24 cellular contexts compared by ENCODE assay signal in genomic region chr1:89616844-89617627, GRCh38. TPM values are rescaled to one million over a fixed set of nuclear protein-coding genes. Genes with fewer than 3 reads are reported as not detected.
DNase-seq lines count a peak whose midpoint lies in the region; ATAC-seq and TF ChIP-seq lines count a peak whose summit lies in the region.
"Had no signal": no experiment of that assay in that cellular context is flagged by ENCODE, and none has a peak within 500 bp of the region (broad histone marks: within the 10 kb centered on the region; RNA-seq: fewer than 3 reads in every experiment).

No MANE protein-coding gene starts in this region.

- H3K4me3 ChIP-seq in left ventricle myocardium inferior (no peak overlapping the region), right lobe of liver (no peak overlapping the region)
- H3K4me3 ChIP-seq: left lung, Peyer's patch, spleen, tibial artery had no signal

- ATAC-seq in activated naive CD8-positive, alpha-beta T cell treated with anti-CD3 and anti-CD28 coated beads, Interleukin-2, amount 50 U/mL, for 24 hours = peak; percentile 57
- no peak for ATAC-seq in GM21526 (IDR thresholded peaks at IDR 0.05; ENCODE audit: low FRiP score, unreplicated experiment)
- ATAC-seq in right lobe of liver = no peak
- ATAC-seq: activated CD8-positive, alpha-beta T cell treated with anti-CD3 and anti-CD28 coated beads, Interleukin-2, amount 10 ng/mL, durations not matched to agents 7 days and 5 days; left lung; stimulated activated naive B cell treated with anti-CD40 and anti-IgM and Interleukin-4, amounts not matched to agents 10 μg/mL and 1 μg/mL and 100 μg/mL, for 72 hours had no signal

- 79% methylated on average over 2 of the region's 2 CpGs for WGBS in right lobe of liver (ENCODE audit: insufficient coverage, low coverage, low lambda C conversion rate, missing lambda C conversion rate)

- H3K27me3 ChIP-seq in left ventricle myocardium inferior (ENCODE audit: low read depth) = no peaks in the 10 kb centered on the region
- H3K27me3 ChIP-seq in right lobe of liver = no peaks in the 10 kb centered on the region
- H3K27me3 ChIP-seq: left lung, Peyer's patch, spleen, tibial artery had no signal

- H3K9me3 Mint-ChIP-seq in activated naive CD8-positive, alpha-beta T cell (ENCODE audit: low read depth) = peaks cover 4% of the 10 kb centered on the region
- peaks cover 17% of the 10 kb centered on the region for H3K9me3 Mint-ChIP-seq in activated naive CD8-positive, alpha-beta T cell treated with anti-CD3 and anti-CD28 coated beads for 36 hours
- H3K9me3 Mint-ChIP-seq in activated naive CD8-positive, alpha-beta T cell treated with anti-CD3 and anti-CD28 coated beads, Interleukin-2, amount 50 U/mL, for 24 hours = peaks cover 16% of the 10 kb centered on the region
- H3K9me3 Mint-ChIP-seq: nephron had no signal

- H3K4me3 Mint-ChIP-seq in activated naive CD8-positive, alpha-beta T cell = no peak overlapping the region
- no peak overlapping the region for H3K4me3 Mint-ChIP-seq in activated naive CD8-positive, alpha-beta T cell treated with anti-CD3 and anti-CD28 coated beads for 36 hours
- H3K4me3 Mint-ChIP-seq in activated naive CD8-positive, alpha-beta T cell treated with anti-CD3 and anti-CD28 coated beads, Interleukin-2, amount 50 U/mL, for 24 hours = no peak overlapping the region
- H3K4me3 Mint-ChIP-seq: activated CD8-positive, alpha-beta T cell treated with anti-CD3 and anti-CD28 coated beads, Interleukin-2, amount 10 ng/mL, durations not matched to agents 7 days and 5 days; mesothelial cell of epicardium; nephron; stimulated activated naive B cell treated with anti-CD40 and anti-IgM and Interleukin-4, amounts not matched to agents 10 μg/mL and 1 μg/mL and 100 μg/mL, for 72 hours had no signal

- H3K4me1 ChIP-seq in left ventricle myocardium inferior (peaks cover 45% of the 10 kb centered on the region), right lobe of liver (no peaks in the 10 kb centered on the region)
- H3K4me1 ChIP-seq: left lung, Peyer's patch had no signal

- peaks cover 83% of the 10 kb centered on the region for H3K4me1 Mint-ChIP-seq in activated naive CD8-positive, alpha-beta T cell (ENCODE audit: low read depth)
- peaks cover 55% of the 10 kb centered on the region for H3K4me1 Mint-ChIP-seq in activated naive CD8-positive, alpha-beta T cell treated with anti-CD3 and anti-CD28 coated beads for 36 hours
- peaks cover 67% of the 10 kb centered on the region for H3K4me1 Mint-ChIP-seq in activated naive CD8-positive, alpha-beta T cell treated with anti-CD3 and anti-CD28 coated beads, Interleukin-2, amount 50 U/mL, for 24 hours
- H3K4me1 Mint-ChIP-seq: nephron had no signal

- no peaks in the 10 kb centered on the region for H3K36me3 ChIP-seq in left ventricle myocardium inferior
- no peaks in the 10 kb centered on the region for H3K36me3 ChIP-seq in right lobe of liver
- H3K36me3 ChIP-seq: left lung, Peyer's patch, spleen, tibial artery had no signal

- H3K27ac ChIP-seq in left ventricle myocardium inferior (replicated peaks) = peak overlapping the region; percentile 84
- no peak overlapping the region for H3K27ac ChIP-seq in right lobe of liver
- H3K27ac ChIP-seq: C4-2B, left lung, Peyer's patch, spleen, tibial artery had no signal

- no peaks in the 10 kb centered on the region for H3K27me3 Mint-ChIP-seq in activated naive CD8-positive, alpha-beta T cell
- no peaks in the 10 kb centered on the region for H3K27me3 Mint-ChIP-seq in activated naive CD8-positive, alpha-beta T cell treated with anti-CD3 and anti-CD28 coated beads for 36 hours
- H3K27me3 Mint-ChIP-seq in activated naive CD8-positive, alpha-beta T cell treated with anti-CD3 and anti-CD28 coated beads, Interleukin-2, amount 50 U/mL, for 24 hours = no peaks in the 10 kb centered on the region
- H3K27me3 Mint-ChIP-seq: stimulated activated naive B cell treated with anti-CD40 and anti-IgM and Interleukin-4, amounts not matched to agents 10 μg/mL and 1 μg/mL and 100 μg/mL, for 72 hours had no signal

- TF ChIP-seq POLR2A in right lobe of liver (IDR thresholded peaks at IDR 0.05) = no peak

- H3K36me3 Mint-ChIP-seq in activated naive CD8-positive, alpha-beta T cell = peaks cover 40% of the 10 kb centered on the region
- peaks cover 56% of the 10 kb centered on the region for H3K36me3 Mint-ChIP-seq in activated naive CD8-positive, alpha-beta T cell treated with anti-CD3 and anti-CD28 coated beads for 36 hours
- H3K36me3 Mint-ChIP-seq in activated naive CD8-positive, alpha-beta T cell treated with anti-CD3 and anti-CD28 coated beads, Interleukin-2, amount 50 U/mL, for 24 hours (ENCODE audit: low read depth) = peaks cover 45% of the 10 kb centered on the region
- H3K36me3 Mint-ChIP-seq: mesothelial cell of epicardium had no signal

- H3K9me3 ChIP-seq in left ventricle myocardium inferior (replicated peaks) (peaks cover 4% of the 10 kb centered on the region), right lobe of liver (no peaks in the 10 kb centered on the region)
- H3K9me3 ChIP-seq: Peyer's patch, tibial artery had no signal

- intact Hi-C loops in left ventricle myocardium inferior (cut with micrococcal nuclease) (no loop called here), right lobe of liver (cut with DNase I) (no loop called here)

- TF ChIP-seq CTCF in left ventricle myocardium inferior (IDR thresholded peaks at IDR 0.05; ENCODE audit: borderline replicate concordance) (no peak), right lobe of liver (IDR thresholded peaks at IDR 0.05) (no peak)

- DNase-seq in activated naive CD8-positive, alpha-beta T cell treated with anti-CD3 and anti-CD28 coated beads for 36 hours = no peak
- no peak for DNase-seq in activated naive CD8-positive, alpha-beta T cell treated with anti-CD3 and anti-CD28 coated beads, Interleukin-2, amount 50 U/mL, for 24 hours
- DNase-seq in left ventricle myocardium inferior (no peak), superior temporal gyrus (ENCODE audit: extremely low spot score) (peak; percentile 50), right lobe of liver (no peak), T1000 (lab: John Stamatoyannopoulos, UW) (no peak)
- DNase-seq: activated CD8-positive, alpha-beta T cell treated with anti-CD3 and anti-CD28 coated beads, Interleukin-2, amount 10 ng/mL, durations not matched to agents 7 days and 5 days; activated T-cell treated with anti-CD3 and anti-CD28 coated beads for 4 hours; glutamatergic neuron; HCEC 1CT; left lung; MV-4-11; NCI-H2171; NCI-H524 treated with DMSO at 0.1 percent for 48 hours; Peyer's patch; spleen; stimulated activated CD4-positive, alpha-beta T cell treated with anti-CD3 and anti-CD28 coated beads, Interleukin-4, amount 100 ng/mL, for 1 hour; stimulated activated naive B cell treated with anti-CD40 and anti-IgM and Interleukin-4, amounts not matched to agents 10 μg/mL and 1 μg/mL and 100 μg/mL, for 72 hours; tibial artery had no signal

- H3K27ac Mint-ChIP-seq in activated naive CD8-positive, alpha-beta T cell = peak overlapping the region; percentile 7
- no peak overlapping the region for H3K27ac Mint-ChIP-seq in activated naive CD8-positive, alpha-beta T cell treated with anti-CD3 and anti-CD28 coated beads for 36 hours
- no peak overlapping the region for H3K27ac Mint-ChIP-seq in activated naive CD8-positive, alpha-beta T cell treated with anti-CD3 and anti-CD28 coated beads, Interleukin-2, amount 50 U/mL, for 24 hours
- H3K27ac Mint-ChIP-seq: activated CD8-positive, alpha-beta T cell treated with anti-CD3 and anti-CD28 coated beads, Interleukin-2, amount 10 ng/mL, durations not matched to agents 7 days and 5 days; mesothelial cell of epicardium; nephron; stimulated activated naive B cell treated with anti-CD40 and anti-IgM and Interleukin-4, amounts not matched to agents 10 μg/mL and 1 μg/mL and 100 μg/mL, for 72 hours had no signal

RNA-seq across cellular contexts. Expression of gene LRRC8C, which starts 15.9 kb away (rescaled TPM):
- total RNA-seq in activated naive CD8-positive, alpha-beta T cell treated with anti-CD3 and anti-CD28 coated beads for 36 hours = 10 to 100 TPM; 31.7 to 32.3 TPM
- total RNA-seq in left ventricle myocardium inferior (6.2 TPM), right lobe of liver (1 to 10 TPM in 5 of 6 experiments, under 1 TPM in 1; 0.53 to 2.0 (median 1.2) TPM)
